In genomic region chr3:113111308-113111707, GRCh38 we compare ENCODE assay signal across 10 cellular contexts.
DNase-seq lines count a peak whose midpoint lies in the region; ATAC-seq and TF ChIP-seq lines count a peak whose summit lies in the region.
"Had no signal": no experiment of that assay in that cellular context is flagged by ENCODE, and none has a peak within 500 bp of the region (broad histone marks: within the 10 kb centered on the region; RNA-seq: fewer than 3 reads in every experiment).

No MANE protein-coding gene starts in this region.

- H3K27me3 Mint-ChIP-seq in naive thymus-derived CD8-positive, alpha-beta T cell, result no peaks in the 10 kb centered on the region

- no peaks in the 10 kb centered on the region for H3K36me3 Mint-ChIP-seq in activated naive CD4-positive, alpha-beta T cell treated with anti-CD3 and anti-CD28 coated beads, Interleukin-2, amount 50 U/mL, for 72 hours
- H3K36me3 Mint-ChIP-seq in naive thymus-derived CD8-positive, alpha-beta T cell, result peaks cover 0 to 16% (median 2%) of the 10 kb centered on the region in 3 donors

- no peaks in the 10 kb centered on the region for H3K4me1 ChIP-seq in foreskin keratinocyte

- peaks cover 0 to 3% (median 2%) of the 10 kb centered on the region in 4 donors for H3K4me1 Mint-ChIP-seq in naive thymus-derived CD8-positive, alpha-beta T cell

- H3K27me3 ChIP-seq in foreskin keratinocyte, result no peaks in the 10 kb centered on the region

- H3K27ac ChIP-seq in foreskin keratinocyte, result no peak overlapping the region

- no peak overlapping the region for H3K4me3 Mint-ChIP-seq in naive thymus-derived CD8-positive, alpha-beta T cell

- H3K27ac Mint-ChIP-seq in activated naive CD4-positive, alpha-beta T cell treated with anti-CD3 and anti-CD28 coated beads, Interleukin-2, amount 50 U/mL, for 72 hours, result no peak overlapping the region
- no peak overlapping the region for H3K27ac Mint-ChIP-seq in naive thymus-derived CD8-positive, alpha-beta T cell

- ATAC-seq in activated naive CD4-positive, alpha-beta T cell treated with anti-CD3 and anti-CD28 coated beads, Interleukin-2, amount 50 U/mL, for 72 hours, result peak; percentile 87 to 95
- ATAC-seq in SK-N-SH treated with all-trans-retinoic acid at 6 μM for 48 hours (peak; percentile 60), foreskin keratinocyte (peak; percentile 74), HG02623 (IDR thresholded peaks at IDR 0.05; ENCODE audit: unreplicated experiment) (no peak), HG03571 (IDR thresholded peaks at IDR 0.05; ENCODE audit: unreplicated experiment) (no peak)
- no peak for ATAC-seq in naive thymus-derived CD8-positive, alpha-beta T cell

- DNase-seq in activated naive CD4-positive, alpha-beta T cell treated with anti-CD3 and anti-CD28 coated beads, Interleukin-2, amount 50 U/mL, for 72 hours (ENCODE audit: low spot score in 2 of 2), result no peak
- no peak for DNase-seq in activated naive CD4-positive, alpha-beta T cell (lab: John Stamatoyannopoulos, UW)
- peak in 1 of 2 donors; percentile 45 for DNase-seq in foreskin keratinocyte
- peak; percentile 40 for DNase-seq in stimulated activated CD8-positive, alpha-beta memory T cell treated with anti-CD3 and anti-CD28 coated beads, Interleukin-4, amount 100 ng/mL, for 48 hours
- DNase-seq in naive thymus-derived CD8-positive, alpha-beta T cell, result no peak
- DNase-seq: DMS79, small intestine had no signal

- POLR2A ChIA-PET in naive thymus-derived CD8-positive, alpha-beta T cell (lab: Charles Lee), result no interaction called here

- no peak for TF ChIP-seq CTCF in foreskin keratinocyte (conservative IDR thresholded peaks at IDR 0.05)

- H3K9me3 Mint-ChIP-seq in activated naive CD4-positive, alpha-beta T cell treated with anti-CD3 and anti-CD28 coated beads, Interleukin-2, amount 50 U/mL, for 72 hours, result no peaks in the 10 kb centered on the region
- peaks cover 0 to 2% (median 0%) of the 10 kb centered on the region in 9 donors for H3K9me3 Mint-ChIP-seq in naive thymus-derived CD8-positive, alpha-beta T cell

TF ChIP-seq in SK-N-SH treated with all-trans-retinoic acid at 6 μM for 48 hours, 23 proteins besides CTCF, POLR2A, EP300 and RAD21:
- TF ChIP-seq ESRRG (CRISPR knock-in tag; IDR thresholded peaks at IDR 0.05) (no peak), RARB (CRISPR knock-in tag; IDR thresholded peaks at IDR 0.05) (no peak), CSDC2 (CRISPR knock-in tag; IDR thresholded peaks at IDR 0.05) (no peak), OSR1 (CRISPR knock-in tag; IDR thresholded peaks at IDR 0.05) (no peak), TSHZ2 (CRISPR knock-in tag; IDR thresholded peaks at IDR 0.05) (no peak), POU6F1 (CRISPR knock-in tag; IDR thresholded peaks at IDR 0.05; ENCODE audit: borderline replicate concordance, low read depth) (no peak), ZNF8 (CRISPR knock-in tag; IDR thresholded peaks at IDR 0.05) (no peak), BACH2 (CRISPR knock-in tag; IDR thresholded peaks at IDR 0.05; ENCODE audit: borderline replicate concordance) (no peak), ZC3H10 (CRISPR knock-in tag; IDR thresholded peaks at IDR 0.05) (no peak), ISL1 (CRISPR knock-in tag; IDR thresholded peaks at IDR 0.05) (no peak), ZFP30 (CRISPR knock-in tag; IDR thresholded peaks at IDR 0.05) (no peak), CREB5 (CRISPR knock-in tag; IDR thresholded peaks at IDR 0.05; ENCODE audit: low read depth) (no peak), PPARA (CRISPR knock-in tag; IDR thresholded peaks at IDR 0.05; ENCODE audit: borderline replicate concordance) (no peak), TCF4 (CRISPR knock-in tag; IDR thresholded peaks at IDR 0.05; ENCODE audit: borderline replicate concordance) (no peak), ARNTL (CRISPR knock-in tag; IDR thresholded peaks at IDR 0.05; ENCODE audit: borderline replicate concordance, low read depth) (no peak), SNAI2 (CRISPR knock-in tag; IDR thresholded peaks at IDR 0.05) (no peak), ZFP3 (CRISPR knock-in tag; IDR thresholded peaks at IDR 0.05) (no peak), TOX (CRISPR knock-in tag; IDR thresholded peaks at IDR 0.05; ENCODE audit: borderline replicate concordance) (no peak), ZNF70 (CRISPR knock-in tag; IDR thresholded peaks at IDR 0.05) (no peak), GLIS3 (CRISPR knock-in tag; IDR thresholded peaks at IDR 0.05) (no peak)

Comparison
In these comparisons a context has a peak if more than half of its experiments do, and no peak if none do; other contexts are left out.
1. ATAC-seq: peak in activated naive CD4-positive, alpha-beta T cell treated with anti-CD3 and anti-CD28 coated beads, Interleukin-2, amount 50 U/mL, for 72 hours (2 of 2), SK-N-SH treated with all-trans-retinoic acid at 6 μM for 48 hours (single experiment) and foreskin keratinocyte (single experiment); none in naive thymus-derived CD8-positive, alpha-beta T cell (0 of 2), HG02623 (single experiment) and HG03571 (single experiment).